Comparison of ENCODE assay signal across 22 cellular contexts in the genomic region with DNA sequence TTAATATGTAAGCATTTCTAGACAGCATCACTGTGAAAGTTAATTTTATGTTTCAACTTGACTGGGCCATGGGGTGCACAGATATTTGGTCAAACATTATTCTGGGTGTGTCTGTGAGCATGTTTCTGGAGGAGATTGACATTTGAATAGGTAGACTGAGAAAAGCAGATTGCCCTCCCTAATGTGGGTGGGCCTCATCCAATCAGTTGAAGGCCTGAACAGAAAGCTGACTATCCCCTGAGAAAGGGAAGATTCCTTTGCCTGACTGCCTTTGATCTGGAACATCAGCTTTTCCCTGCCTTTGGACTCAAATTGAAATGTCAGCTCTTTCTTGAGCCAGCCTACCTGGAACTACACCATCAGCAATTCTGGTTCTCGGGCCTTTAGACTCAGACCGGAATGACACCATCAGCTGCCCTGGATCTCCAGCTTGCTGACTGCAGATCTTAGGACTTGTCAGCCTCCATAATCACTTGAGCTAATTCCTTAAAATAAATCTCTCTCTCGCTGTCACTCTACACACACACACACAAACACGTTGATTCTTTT. TPM values are rescaled to one million over a fixed set of nuclear protein-coding genes. Genes with fewer than 3 reads are reported as not detected.
A peak's percentile ranks its signal among the peaks of the same experiment; 100 is the strongest.
DNase-seq lines count a peak whose midpoint lies in the region; ATAC-seq, FAIRE-seq and TF ChIP-seq lines count a peak whose summit lies in the region.
"Had no signal": no experiment of that assay in that cellular context is flagged by ENCODE, and none has a peak within 500 bp of the region (broad histone marks: within the 10 kb centered on the region; RNA-seq: fewer than 3 reads in every experiment).

No MANE protein-coding gene starts in this region.

- peak overlapping the region; percentile 19 for H2AFZ ChIP-seq in mammary epithelial cell (ENCODE audit: low read depth, low read length)
- no peak overlapping the region for H2AFZ ChIP-seq in OCI-LY3 (ENCODE audit: low read depth, low read length)
- H2AFZ ChIP-seq in K562 (ENCODE audit: low read depth, low read length) = no peak overlapping the region
- H2AFZ ChIP-seq: GM23248 had no signal

- no TSS peak for BruUV-seq in mammary epithelial cell (replicated peaks; lab: Mats Ljungman, UMichigan)
- no TSS peak for BruUV-seq in K562 (replicated peaks; lab: Mats Ljungman, UMichigan)

- H3K27ac ChIP-seq in mammary epithelial cell (ENCODE audit: insufficient read depth, low read depth, low read length) = no peak overlapping the region
- H3K27ac ChIP-seq in breast epithelium = no peak overlapping the region
- H3K27ac ChIP-seq in HEK293 (ENCODE audit: extremely low read depth, low read depth, low read length) = no peak overlapping the region
- H3K27ac ChIP-seq in OCI-LY3 (ENCODE audit: low read length) = no peak overlapping the region
- no peak overlapping the region for H3K27ac ChIP-seq in K562 (ENCODE audit: extremely low read depth, low read depth, low read length)
- no peak overlapping the region for H3K27ac ChIP-seq in dorsolateral prefrontal cortex
- H3K27ac ChIP-seq: 22Rv1; BLaER1 treated with 17β-estradiol and CSF1 and Interleukin-3, amounts not matched to agents 10 nM and 100 nM; GM23248 had no signal

- dilution Hi-C loops in mammary epithelial cell (cut with HindIII; ENCODE audit: low sequenced_read_pairs) = no loop called here

- no peak for TF ChIP-seq CTCF in mammary epithelial cell (conservative IDR thresholded peaks at IDR 0.05 in 1 of 2, IDR thresholded peaks at IDR 0.05 in 1 of 2; ENCODE audit: extremely low read depth in 1 of 2, insufficient read depth in 1 of 2, low read depth in 1 of 2, low read length in 2 of 2)
- no peak for TF ChIP-seq CTCF in breast epithelium (IDR thresholded peaks at IDR 0.05)
- no peak for TF ChIP-seq CTCF in HEK293 (tag by site-specific recombination; IDR thresholded peaks at IDR 0.05)
- no peak for TF ChIP-seq CTCF in OCI-LY3 (IDR thresholded peaks at IDR 0.05; ENCODE audit: low read depth, low read length)
- TF ChIP-seq CTCF in K562 (IDR thresholded peaks at IDR 0.05 in 2 of 3, conservative IDR thresholded peaks at IDR 0.05 in 1 of 3; ENCODE audit: insufficient read depth in 2 of 3, low read depth in 1 of 3, low read length in 3 of 3) = no peak
- no peak for TF ChIP-seq CTCF in GM10266 (IDR thresholded peaks at IDR 0.05; ENCODE audit: control insufficient read depth, insufficient read depth, low read depth, missing control alignments)
- TF ChIP-seq CTCF in dorsolateral prefrontal cortex (IDR thresholded peaks at IDR 0.05 in 54 of 56, conservative IDR thresholded peaks at IDR 0.05 in 2 of 56; ENCODE audit: low read depth in 1 of 56, partially characterized antibody in 56 of 56) = no peak

- no peak for FAIRE-seq in K562 (lab: Jason Lieb, UNC)
- FAIRE-seq: GM12891, GM18507, H1 had no signal

- H3K36me3 ChIP-seq in mammary epithelial cell (ENCODE audit: insufficient read depth, low read length) = no peaks in the 10 kb centered on the region
- no peaks in the 10 kb centered on the region for H3K36me3 ChIP-seq in breast epithelium
- no peaks in the 10 kb centered on the region for H3K36me3 ChIP-seq in HEK293 (ENCODE audit: control insufficient read depth in 2 of 2, insufficient read depth in 1 of 2, low read length in 2 of 2)
- H3K36me3 ChIP-seq in OCI-LY3 (replicated peaks; ENCODE audit: low read depth, low read length) = no peaks in the 10 kb centered on the region
- H3K36me3 ChIP-seq in K562 (ENCODE audit: control insufficient read depth, insufficient read depth, low read length) = no peaks in the 10 kb centered on the region
- H3K36me3 ChIP-seq: BE2C; BLaER1 treated with 17β-estradiol and CSF1 and Interleukin-3, amounts not matched to agents 10 nM and 100 nM had no signal

- DNase-seq in mammary epithelial cell (no peak), breast epithelium (ENCODE audit: low spot score in 2 of 2) (no peak), K562 (ENCODE audit: extremely low read depth in 1 of 4, low spot score in 3 of 4) (no peak), GM10266 (ENCODE audit: extremely low spot score) (no peak), dorsolateral prefrontal cortex (no peak)
- DNase-seq in stimulated activated CD4-positive, alpha-beta T cell treated with anti-CD3 and anti-CD28 coated beads, Interleukin-4, amount 100 ng/mL, for 24 hours = no peak
- DNase-seq: BE2C; CD4-positive, alpha-beta T cell; CD8-positive, alpha-beta memory T cell; DMS 273 treated with DMSO at 0.1 percent for 48 hours; DMS79; GDM1; H7 had no signal

- no peak for TF ChIP-seq EP300 in K562 (IDR thresholded peaks at IDR 0.05; ENCODE audit: low read length)

- H3K9me3 ChIP-seq in mammary epithelial cell (replicated peaks; ENCODE audit: insufficient read depth, low read length) = no peaks in the 10 kb centered on the region
- no peaks in the 10 kb centered on the region for H3K9me3 ChIP-seq in breast epithelium
- H3K9me3 ChIP-seq in HEK293 (ENCODE audit: control insufficient read depth, insufficient read depth, low read depth, low read length) = peaks cover 3% of the 10 kb centered on the region
- H3K9me3 ChIP-seq in OCI-LY3 (ENCODE audit: insufficient read depth, low read length) = no peaks in the 10 kb centered on the region
- H3K9me3 ChIP-seq in K562 (replicated peaks; ENCODE audit: control insufficient read depth, insufficient read depth, low read depth, low read length) = no peaks in the 10 kb centered on the region
- H3K9me3 ChIP-seq: BE2C had no signal

- no peak overlapping the region for H3K9ac ChIP-seq in mammary epithelial cell (ENCODE audit: insufficient read depth, low read length)
- H3K9ac ChIP-seq in OCI-LY3 (ENCODE audit: low read length) = no peak overlapping the region
- H3K9ac ChIP-seq in K562 (ENCODE audit: insufficient read depth in 1 of 2, low read depth in 2 of 2, low read length in 2 of 2) = no peak overlapping the region
- H3K9ac ChIP-seq: BLaER1 treated with 17β-estradiol and CSF1 and Interleukin-3, amounts not matched to agents 10 nM and 100 nM; GM23248 had no signal

- H3K4me1 ChIP-seq in mammary epithelial cell (ENCODE audit: insufficient read depth, low read length) (peaks cover 3% of the 10 kb centered on the region), breast epithelium (no peaks in the 10 kb centered on the region), HEK293 (ENCODE audit: control insufficient read depth, insufficient read depth, low read length) (no peaks in the 10 kb centered on the region), OCI-LY3 (ENCODE audit: low read length) (peaks cover 7% of the 10 kb centered on the region; the same call in 1 of the 2 replicates), K562 (replicated peaks in 1 of 2; ENCODE audit: control insufficient read depth in 2 of 2, insufficient read depth in 2 of 2, low read length in 2 of 2) (no peaks in the 10 kb centered on the region)
- H3K4me1 ChIP-seq: BE2C had no signal

- TF ChIP-seq POLR2A in breast epithelium (IDR thresholded peaks at IDR 0.05) (no peak), K562 (conservative IDR thresholded peaks at IDR 0.05) (no peak)

- WGBS in mammary epithelial cell (ENCODE audit: low coverage, missing lambda C conversion rate) = 97% methylated on average over 4 of the region's 4 CpGs
- WGBS in K562 (ENCODE audit: insufficient coverage, low coverage, missing lambda C conversion rate) = 0% methylated on average over 4 of the region's 4 CpGs

- H3K4me2 ChIP-seq in mammary epithelial cell (ENCODE audit: insufficient read depth, low read depth, low read length) (no peak overlapping the region), OCI-LY3 (ENCODE audit: low read length) (peak overlapping the region; percentile 14; the same call in 1 of the 2 replicates), K562 (ENCODE audit: insufficient read depth, low read length) (no peak overlapping the region)
- H3K4me2 ChIP-seq: BLaER1 treated with 17β-estradiol and CSF1 and Interleukin-3, amounts not matched to agents 10 nM and 100 nM had no signal

- no peak for TF ChIP-seq RAD21 in K562 (CRISPR knock-in tag; conservative IDR thresholded peaks at IDR 0.05 in 1 of 2, IDR thresholded peaks at IDR 0.05 in 1 of 2)

- H3K79me2 ChIP-seq in mammary epithelial cell (ENCODE audit: insufficient read depth, low read length) = no peaks in the 10 kb centered on the region
- no peaks in the 10 kb centered on the region for H3K79me2 ChIP-seq in OCI-LY3 (ENCODE audit: low read length)
- H3K79me2 ChIP-seq in K562 (ENCODE audit: control insufficient read depth, insufficient read depth, low read length) = no peaks in the 10 kb centered on the region

- intact Hi-C loops in mammary epithelial cell (cut with micrococcal nuclease) = loop anchor here (10.0 kb wide), 1 partner anchor 431 kb away; no protein-coding TSS in a partner anchor
- intact Hi-C loops in breast epithelium (cut with DNase I; ENCODE audit: low total_unique reads) = no loop called here
- intact Hi-C loops in K562 (cut with micrococcal nuclease) = no loop called here
- intact Hi-C loops in dorsolateral prefrontal cortex (cut with DNase I) = loop anchor here (10.0 kb wide), 1 partner anchor 1071 kb away; no protein-coding TSS in a partner anchor

- no peak for ATAC-seq in K562

- H4K20me1 ChIP-seq in mammary epithelial cell (ENCODE audit: insufficient read depth, low read length) (no peaks in the 10 kb centered on the region), OCI-LY3 (ENCODE audit: insufficient read depth, low read length) (no peaks in the 10 kb centered on the region), K562 (replicated peaks; ENCODE audit: control insufficient read depth, insufficient read depth, low read length) (no peaks in the 10 kb centered on the region)
- H4K20me1 ChIP-seq: BLaER1 treated with 17β-estradiol and CSF1 and Interleukin-3, amounts not matched to agents 10 nM and 100 nM had no signal

- CTCF ChIA-PET in mammary epithelial cell (lab: Charles Lee; ENCODE audit: low non-redundant PET) = no interaction called here
- CTCF ChIA-PET in HEK293 (lab: Yijun Ruan, JAX) = interaction anchor here (0.5 to 11.5 kb wide), 17 partner anchors 13 to 1883 kb away, joined by 3 to 199 read pairs (median 4); no protein-coding TSS in a partner anchor
- CTCF ChIA-PET in K562 (lab: Yijun Ruan, JAX; ENCODE audit: low intra/inter-chr PET ratio) = interaction anchor here (1.0 kb wide), 1 partner anchor 1070 kb away, joined by 3 read pairs; no protein-coding TSS in a partner anchor

- H3K27me3 ChIP-seq in mammary epithelial cell (ENCODE audit: insufficient read depth, low read length) = no peaks in the 10 kb centered on the region
- H3K27me3 ChIP-seq in breast epithelium = peaks cover 0 to 5% of the 10 kb centered on the region in 2 donors
- peaks cover 17% of the 10 kb centered on the region for H3K27me3 ChIP-seq in OCI-LY3 (ENCODE audit: low read depth, low read length)
- no peaks in the 10 kb centered on the region for H3K27me3 ChIP-seq in K562 (ENCODE audit: control insufficient read depth in 2 of 2, insufficient read depth in 2 of 2, low read length in 2 of 2)
- peaks cover 0 to 13% (median 0%) of the 10 kb centered on the region in 45 donors for H3K27me3 ChIP-seq in dorsolateral prefrontal cortex

- POLR2A ChIA-PET in HEK293 (lab: Yijun Ruan, JAX) = no interaction called here
- POLR2A ChIA-PET in K562 (lab: Yijun Ruan, JAX) = no interaction called here

- H3K4me3 ChIP-seq in mammary epithelial cell (replicated peaks in 1 of 3; ENCODE audit: insufficient read depth in 1 of 3, low read depth in 2 of 3, low read length in 3 of 3) = no peak overlapping the region
- no peak overlapping the region for H3K4me3 ChIP-seq in breast epithelium
- H3K4me3 ChIP-seq in HEK293 (ENCODE audit: low read depth, low read length) = no peak overlapping the region
- H3K4me3 ChIP-seq in OCI-LY3 (ENCODE audit: low read length) = no peak overlapping the region
- H3K4me3 ChIP-seq in K562 = no peak overlapping the region
- no peak overlapping the region for H3K4me3 ChIP-seq in dorsolateral prefrontal cortex
- H3K4me3 ChIP-seq: BLaER1 treated with 17β-estradiol and CSF1 and Interleukin-3, amounts not matched to agents 10 nM and 100 nM; GM23248 had no signal

- in situ Hi-C loops in mammary epithelial cell (cut with MboI; ENCODE audit: low sequenced_read_pairs in 2 of 2) = loop anchor here (5.0 to 25.0 kb wide), 4 partner anchors 114 to 1071 kb away; no protein-coding TSS in a partner anchor
- in situ Hi-C loops in K562 (cut with MboI) = loop anchor here (5.0 to 25.0 kb wide), 2 partner anchors 1074 to 1429 kb away; no protein-coding TSS in a partner anchor

- H3K9me1 ChIP-seq in K562 (ENCODE audit: control insufficient read depth, insufficient read depth, low read length) = no peaks in the 10 kb centered on the region

RNA-seq across cellular contexts. Expression of a gene that starts 5.7 kb away (rescaled TPM):
- total RNA-seq in mammary epithelial cell (10 to 100 TPM; 32.3 to 38.8 TPM), breast epithelium (10 to 100 TPM; 31.8 to 48.7 (median 40.3) TPM), K562 (2014; rRNA removed) (37.3 and 48.8 TPM in 2 replicates), K562 (2014; rRNA removed; fragmentation: Illumina TruSeq; extraction: Trizol) (69.1 and 80.5 TPM in 2 replicates), K562 (2015; rRNA removed; fragmentation: Illumina TruSeq; extraction: Trizol) (64.1 and 73.3 TPM in 2 replicates), K562 (2021) (52.5 and 53.4 TPM in 2 replicates), dorsolateral prefrontal cortex (10 to 100 TPM; 20.3 to 46.7 (median 34.9) TPM)
- polyA plus RNA-seq in mammary epithelial cell (29.7 TPM), K562 (2011; rRNA removed) (45.8 and 63.4 TPM in 2 replicates), K562 (2014; fragmentation: Illumina TruSeq; extraction: Trizol) (59.8 and 76.2 TPM in 2 replicates), K562 (2014; fragmentation: Nextera tagmentation; extraction: Ambion mirVana) (100 to 1,000 TPM; 166 to 170 TPM), K562 (2014; rRNA removed) (63.9 and 76.3 TPM in 2 replicates)
- 50.3 TPM for polyA minus RNA-seq in mammary epithelial cell
- 16.7 and 25.5 TPM in 2 replicates for total RNA-seq in K562 (2011; cell fraction: chromatin; rRNA removed; ENCODE audit: low replicate concordance)
- 9.7 and 14.6 TPM in 2 replicates for total RNA-seq in K562 (2011; cell fraction: nucleolus; rRNA removed)
- 14.4 and 29.3 TPM in 2 replicates for total RNA-seq in K562 (2011; cell fraction: nucleoplasm; rRNA removed)
- 16.2 and 22.3 TPM in 2 replicates for polyA plus RNA-seq in K562 (2011; cell fraction: cytosol; rRNA removed)
- polyA plus RNA-seq in K562 (2011; cell fraction: nucleus; rRNA removed) = 23.6 and 30.5 TPM in 2 replicates
- 44.8 and 62.8 TPM in 2 replicates for polyA plus RNA-seq in K562 (2012)
- polyA minus RNA-seq in K562 (2011; rRNA and poly(A)+ RNA removed) = 48.9 and 61.4 TPM in 2 replicates
- polyA minus RNA-seq in K562 (2011; cell fraction: cytosol; rRNA and poly(A)+ RNA removed) = 18.7 and 21.3 TPM in 2 replicates
- 12.9 and 18.4 TPM in 2 replicates for polyA minus RNA-seq in K562 (2011; cell fraction: nucleus; rRNA and poly(A)+ RNA removed)

RNA-seq across cellular contexts. Expression of a gene that starts 8.3 kb away (rescaled TPM):
- 10 to 100 TPM; 20.2 to 24.1 TPM for total RNA-seq in mammary epithelial cell
- 19.5 TPM for polyA plus RNA-seq in mammary epithelial cell
- 14.0 TPM for polyA minus RNA-seq in mammary epithelial cell
- total RNA-seq in breast epithelium = 1 to 10 TPM in 2 of 3 donors, under 1 TPM in 1; 0.66 to 1.8 (median 1.8) TPM
- total RNA-seq in K562 (2011; cell fraction: chromatin; rRNA removed; ENCODE audit: low replicate concordance) = 0.21 TPM in 2 replicates
- 0.13 and 0.17 TPM in 2 replicates for total RNA-seq in K562 (2011; cell fraction: nucleolus; rRNA removed)
- total RNA-seq in K562 (2011; cell fraction: nucleoplasm; rRNA removed) = 0.22 and 0.46 TPM in 2 replicates
- 0.14 and 0.53 TPM in 2 replicates for total RNA-seq in K562 (2014; rRNA removed)
- 0.29 and 0.33 TPM in 2 replicates for total RNA-seq in K562 (2014; rRNA removed; fragmentation: Illumina TruSeq; extraction: Trizol)
- 0.18 and 0.30 TPM in 2 replicates for total RNA-seq in K562 (2015; rRNA removed; fragmentation: Illumina TruSeq; extraction: Trizol)
- total RNA-seq in K562 (2021) = 0.24 and 0.36 TPM in 2 replicates
- polyA plus RNA-seq in K562 (2011; rRNA removed) = 0.21 and 0.46 TPM in 2 replicates
- 0.12 and 0.28 TPM in 2 replicates for polyA plus RNA-seq in K562 (2011; cell fraction: cytosol; rRNA removed)
- 0.20 and 0.35 TPM in 2 replicates for polyA plus RNA-seq in K562 (2011; cell fraction: nucleus; rRNA removed)
- polyA plus RNA-seq in K562 (2012) = 0.24 and 0.27 TPM in 2 replicates
- polyA plus RNA-seq in K562 (2014; fragmentation: Illumina TruSeq; extraction: Trizol) = 0.21 and 0.26 TPM in 2 replicates
- polyA plus RNA-seq in K562 (2014; fragmentation: Nextera tagmentation; extraction: Ambion mirVana) = under 1 TPM; 0.07 to 0.08 TPM
- polyA plus RNA-seq in K562 (2014; rRNA removed) = 0.17 and 0.28 TPM in 2 replicates
- polyA minus RNA-seq in K562 (2011; rRNA and poly(A)+ RNA removed) = 0.25 and 0.93 TPM in 2 replicates
- polyA minus RNA-seq in K562 (2011; cell fraction: cytosol; rRNA and poly(A)+ RNA removed) = 0.29 and 1.3 TPM in 2 replicates
- polyA minus RNA-seq in K562 (2011; cell fraction: nucleus; rRNA and poly(A)+ RNA removed) = 0.40 and 1.6 TPM in 2 replicates
- total RNA-seq in dorsolateral prefrontal cortex = 1 to 10 TPM in 107 of 120 experiments, under 1 TPM in 13; 0.39 to 3.2 (median 1.6) TPM
- total RNA-seq: CD8-positive, alpha-beta memory T cell had no signal
- polyA plus RNA-seq: CD8-positive, alpha-beta memory T cell had no signal

RNA-seq across cellular contexts. Expression of a gene that starts 54.8 kb away (rescaled TPM):
- total RNA-seq in mammary epithelial cell = 10 to 100 TPM in 1 of 2 donors, not detected in 1; 60.7 TPM
- 0.16 TPM for polyA plus RNA-seq in mammary epithelial cell
- polyA minus RNA-seq in mammary epithelial cell = not detected
- total RNA-seq in breast epithelium = under 1 TPM in 2 of 3 donors, not detected in 1; 0.32 to 0.66 TPM
- total RNA-seq in K562 (2011; cell fraction: chromatin; rRNA removed; ENCODE audit: low replicate concordance) = not detected in 2 replicates
- not detected in 2 replicates for total RNA-seq in K562 (2011; cell fraction: nucleolus; rRNA removed)
- total RNA-seq in K562 (2011; cell fraction: nucleoplasm; rRNA removed) = not detected in 2 replicates
- total RNA-seq in K562 (2014; rRNA removed) = not detected in 2 replicates
- total RNA-seq in K562 (2014; rRNA removed; fragmentation: Illumina TruSeq; extraction: Trizol) = not detected in 2 replicates
- not detected in 2 replicates for total RNA-seq in K562 (2015; rRNA removed; fragmentation: Illumina TruSeq; extraction: Trizol)
- not detected in 2 replicates for total RNA-seq in K562 (2021)
- not detected in 2 replicates for polyA plus RNA-seq in K562 (2011; rRNA removed)
- 0.06 TPM in 2 replicates for polyA plus RNA-seq in K562 (2011; cell fraction: cytosol; rRNA removed)
- polyA plus RNA-seq in K562 (2011; cell fraction: nucleus; rRNA removed) = not detected in 2 replicates
- not detected in 2 replicates for polyA plus RNA-seq in K562 (2012)
- not detected in 2 replicates for polyA plus RNA-seq in K562 (2014; fragmentation: Illumina TruSeq; extraction: Trizol)
- not detected for polyA plus RNA-seq in K562 (2014; fragmentation: Nextera tagmentation; extraction: Ambion mirVana)
- not detected in 2 replicates for polyA plus RNA-seq in K562 (2014; rRNA removed)
- polyA minus RNA-seq in K562 (2011; rRNA and poly(A)+ RNA removed) = not detected in 2 replicates
- polyA minus RNA-seq in K562 (2011; cell fraction: cytosol; rRNA and poly(A)+ RNA removed) = not detected in 2 replicates
- not detected in 2 replicates for polyA minus RNA-seq in K562 (2011; cell fraction: nucleus; rRNA and poly(A)+ RNA removed)
- under 1 TPM in 9 of 120 experiments, not detected in 111; 0.23 to 0.58 (median 0.25) TPM for total RNA-seq in dorsolateral prefrontal cortex
- total RNA-seq: CD4-positive, alpha-beta T cell; CD8-positive, alpha-beta memory T cell; H1 had no signal
- polyA plus RNA-seq: CD14-positive monocyte; CD8-positive, alpha-beta memory T cell had no signal

Comparison
In these comparisons a context has a peak if more than half of its experiments do, and no peak if none do; other contexts are left out.
1. RNA of a gene that starts 8.3 kb away (total RNA-seq): 20.2 to 24.1 TPM in mammary epithelial cell; 0.66 to 1.8 TPM in breast epithelium, 0.39 to 3.2 TPM in dorsolateral prefrontal cortex and 0.13 to 0.53 TPM in K562; every median in the first group is over 4 times any median in the second.
2. intact Hi-C loops: an anchor here in mammary epithelial cell (10.0 kb wide) and dorsolateral prefrontal cortex (10.0 kb wide); none called in breast epithelium and K562.